ENCODE assay signal across 8 cellular contexts in the genomic region with DNA sequence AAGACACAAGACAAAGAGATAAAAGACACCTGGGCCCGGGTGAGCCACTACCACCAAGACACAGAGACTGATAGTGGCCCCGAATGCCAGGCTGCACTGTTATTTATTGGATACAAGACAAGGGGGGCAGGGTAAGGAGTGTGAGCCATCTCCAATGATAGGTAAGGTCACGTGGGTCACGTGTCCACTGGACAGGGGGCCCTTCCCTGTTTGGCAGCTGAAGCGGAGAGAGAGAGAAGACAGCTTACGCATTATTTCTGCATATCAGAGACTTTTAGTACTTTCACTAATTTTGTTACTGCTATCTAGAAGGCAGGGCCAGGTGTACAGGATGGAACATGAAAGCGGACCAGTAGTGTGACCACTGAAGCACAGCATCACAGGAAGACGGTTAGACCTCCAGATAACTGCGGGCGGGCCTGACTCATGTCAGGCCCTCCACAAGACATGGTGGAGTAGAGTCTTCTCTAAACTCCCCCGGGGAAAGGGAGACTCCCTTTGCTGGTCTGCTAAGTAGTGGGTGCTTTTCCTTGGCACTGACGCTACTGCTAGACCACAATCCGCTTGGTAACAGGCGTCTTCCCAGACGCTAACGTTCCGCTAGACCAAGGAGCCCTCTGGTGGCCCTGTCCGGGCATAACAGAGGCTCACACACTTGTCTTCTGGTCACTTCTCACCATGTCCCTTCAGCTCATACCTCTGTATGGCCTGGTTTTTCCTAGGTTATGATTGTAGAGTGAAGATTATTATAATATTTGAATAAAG. TPM values are rescaled to one million over a fixed set of nuclear protein-coding genes. Genes with fewer than 3 reads are reported as not detected.
DNase-seq lines count a peak whose midpoint lies in the region; ATAC-seq and TF ChIP-seq lines count a peak whose summit lies in the region.
"Not testable (repeated sequence)": the region's sequence is repeated elsewhere in the genome, so short reads cannot be mapped to it uniquely, and the experiment has no call there.

No MANE protein-coding gene starts in this region.

- not testable (repeated sequence) for H3K27me3 ChIP-seq in BLaER1

- not testable (repeated sequence) for H3K36me3 ChIP-seq in BLaER1; mucosa of descending colon (ENCODE audit: low read depth)

- peak overlapping the region; percentile 91 for H3K4me2 ChIP-seq in BLaER1

- peak overlapping the region; percentile 72 for H3K9ac ChIP-seq in BLaER1

- H3K4me3 ChIP-seq in BLaER1: peak overlapping the region; percentile 43
- H3K4me3 ChIP-seq in WI38 (ENCODE audit: low read depth, low read length); mucosa of descending colon: not testable (repeated sequence)

- H3K27ac Mint-ChIP-seq in MCF 10A (ENCODE audit: low read depth, unreplicated experiment): not testable (repeated sequence)

- not testable (repeated sequence) for BruUV-seq in MCF 10A (replicated peaks; lab: Mats Ljungman, UMichigan)

- H3K27me3 Mint-ChIP-seq in MCF 10A (ENCODE audit: insufficient read depth, unreplicated experiment): not testable (repeated sequence)

- CTCF ChIA-PET in MCF 10A (lab: Yijun Ruan, JAX): interaction anchor here (0.6 kb wide), 2 partner anchors 74 to 714 kb away, joined by 3 to 4 read pairs; no protein-coding TSS in a partner anchor

- not testable (repeated sequence) for H3K9me3 Mint-ChIP-seq in MCF 10A (ENCODE audit: unreplicated experiment)

- not testable (repeated sequence) for ATAC-seq in Right ventricle myocardium superior (ENCODE audit: poor library complexity); mucosa of descending colon; stimulated activated naive CD8-positive, alpha-beta T cell treated with anti-CD3 and anti-CD28 coated beads, Interleukin-15, Interleukin-2, amounts not matched to agents 100 U/mL and 50 U/mL, for 24 hours

- H3K36me3 Mint-ChIP-seq in MCF 10A (ENCODE audit: insufficient read depth, unreplicated experiment): not testable (repeated sequence)

- intact Hi-C loops in MCF 10A (cut with micrococcal nuclease); Right ventricle myocardium superior (cut with DNase I); mucosa of descending colon (cut with DNase I, micrococcal nuclease): not testable (repeated sequence)

- POLR2A ChIA-PET in MCF 10A (lab: Yijun Ruan, JAX): not testable (repeated sequence)

- TF ChIP-seq CTCF in GM20000 (IDR thresholded peaks at IDR 0.05; ENCODE audit: extremely low read depth, missing control alignments): not testable (repeated sequence)
- TF ChIP-seq CTCF in WI38 (IDR thresholded peaks at IDR 0.05; ENCODE audit: low read depth, low read length) (peak; percentile 47; the same call in 1 of the 2 replicates), MCF 10A (IDR thresholded peaks at IDR 0.05; ENCODE audit: unreplicated experiment) (peak; percentile 18), mucosa of descending colon (IDR thresholded peaks at IDR 0.05) (peak; percentile 17)

- H3K4me1 ChIP-seq in BLaER1: peaks cover 49% of the 10 kb centered on the region
- not testable (repeated sequence) for H3K4me1 ChIP-seq in mucosa of descending colon (ENCODE audit: low read depth)

- peaks cover 29% of the 10 kb centered on the region for H3K9me3 ChIP-seq in BLaER1
- H3K9me3 ChIP-seq in mucosa of descending colon: peaks cover 28% of the 10 kb centered on the region

- peak overlapping the region; percentile 85 for H3K27ac ChIP-seq in BLaER1

- peak; percentile 17 for DNase-seq in GM20000 (ENCODE audit: low spot score)
- peak; percentile 2 to 7 for DNase-seq in NCI-H524 (lab: John Stamatoyannopoulos, UW)
- DNase-seq in MCF 10A (ENCODE audit: unreplicated experiment): peak; percentile 33
- peak; percentile 71 for DNase-seq in Right ventricle myocardium superior
- DNase-seq in mucosa of descending colon: peak in 2 of 3 donors; percentile 56 to 64
- peak; percentile 21 for DNase-seq in stimulated activated naive CD8-positive, alpha-beta T cell treated with anti-CD3 and anti-CD28 coated beads, Interleukin-15, Interleukin-2, amounts not matched to agents 100 U/mL and 50 U/mL, for 24 hours

- not testable (repeated sequence) for H3K4me1 Mint-ChIP-seq in MCF 10A (ENCODE audit: insufficient read depth, unreplicated experiment)

- H3K4me3 Mint-ChIP-seq in MCF 10A (ENCODE audit: unreplicated experiment): not testable (repeated sequence)

- H4K20me1 ChIP-seq in BLaER1: not testable (repeated sequence)

RNA-seq across cellular contexts. Expression of a gene that starts 3.5 kb away (rescaled TPM):
- total RNA-seq in MCF 10A (2022): 3.9 and 6.6 TPM in 2 replicates
- total RNA-seq in Right ventricle myocardium superior: 10.9 TPM
- total RNA-seq in mucosa of descending colon: 10 to 100 TPM in 1 of 3 donors, 1 to 10 TPM in 2; 4.3 to 14.8 (median 9.6) TPM

RNA-seq across cellular contexts. Expression of a gene that starts 35.2 kb away (rescaled TPM):
- total RNA-seq in MCF 10A (2022) (13.8 and 14.5 TPM in 2 replicates), Right ventricle myocardium superior (7.6 TPM), mucosa of descending colon (10 to 100 TPM in 1 of 3 donors, 1 to 10 TPM in 2; 6.9 to 11.0 (median 9.0) TPM)

Comparison
In these comparisons a context has a peak if more than half of its experiments do, and no peak if none do; other contexts are left out.
1. DNase-seq: peak in every context shown above with its lines; median percentile 71 in Right ventricle myocardium superior; 60 in mucosa of descending colon; 33 in MCF 10A; 21 in stimulated activated naive CD8-positive, alpha-beta T cell treated with anti-CD3 and anti-CD28 coated beads, Interleukin-15, Interleukin-2, amounts not matched to agents 100 U/mL and 50 U/mL, for 24 hours; 17 in GM20000; 4 in NCI-H524.